In the genomic region with DNA sequence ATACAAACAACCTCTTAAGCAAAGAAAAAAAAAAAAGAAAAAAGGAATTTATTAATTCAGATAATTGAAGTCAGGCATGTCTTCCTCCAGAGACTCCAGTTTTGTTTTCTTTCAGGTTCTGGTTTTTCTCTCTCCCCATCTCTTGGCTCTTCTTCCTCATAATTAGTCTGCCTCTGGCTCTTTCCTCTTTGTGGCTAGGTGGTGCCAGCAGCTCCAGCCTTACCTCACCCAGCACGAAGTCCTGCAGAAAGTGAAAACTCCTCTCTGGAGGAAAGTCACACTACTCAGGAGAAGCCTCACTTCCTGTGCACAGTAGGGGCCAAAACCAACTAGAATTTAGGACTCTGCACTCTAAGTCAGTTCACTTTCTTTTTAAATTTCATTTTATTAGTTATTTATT, we compare ENCODE assay signal across 29 cellular contexts. TPM values are rescaled to one million over a fixed set of nuclear protein-coding genes. Genes with fewer than 3 reads are reported as not detected.
DNase-seq lines count a peak whose midpoint lies in the region; ATAC-seq and TF ChIP-seq lines count a peak whose summit lies in the region.
"Had no signal": no experiment of that assay in that cellular context is flagged by ENCODE, and none has a peak within 500 bp of the region (broad histone marks: within the 10 kb centered on the region; RNA-seq: fewer than 3 reads in every experiment).

No MANE protein-coding gene starts in this region.

- whole genome bisulfite sequencing in heart right ventricle, 2 donors, result 45 to 53% methylated on average over 1 of the region's 1 CpG
- WGBS in spleen, 5 donors, result 18 to 39% (median 27%) methylated on average over 1 of the region's 1 CpG

- H3K27me3 ChIP-seq in heart right ventricle (peaks cover 0 to 10% (median 0%) of the 10 kb centered on the region in 7 donors), spleen (replicated peaks in 1 of 7) (no peaks in the 10 kb centered on the region)
- H3K27me3 ChIP-seq: hepatocyte, MG63, neural progenitor cell, sigmoid colon had no signal

- H3K36me3 ChIP-seq in heart right ventricle (no peaks in the 10 kb centered on the region), spleen (no peaks in the 10 kb centered on the region)
- H3K36me3 ChIP-seq: MG63, neural progenitor cell, sigmoid colon had no signal

- no peak for DNase-seq in stimulated activated naive CD8-positive, alpha-beta T cell treated with anti-CD3 and anti-CD28 coated beads, Interleukin-15, Interleukin-2, amounts not matched to agents 100 U/mL and 50 U/mL, for 24 hours
- DNase-seq in NOMO-1 treated with dmso at 0.1 percent for 144 hours (lab: John Stamatoyannopoulos, UW; ENCODE audit: unreplicated experiment), result peak; percentile 49
- DNase-seq in activated naive CD8-positive, alpha-beta T cell treated with anti-CD3 and anti-CD28 coated beads, Interleukin-2, amount 50 U/mL, for 24 hours, result no peak
- no peak for DNase-seq in heart right ventricle
- DNase-seq in inferior parietal cortex (ENCODE audit: extremely low spot score), result no peak
- DNase-seq in spleen, result no peak
- no peak for DNase-seq in C1 segment of cervical spinal cord (lab: John Stamatoyannopoulos, UW)
- DNase-seq: ACHN; activated CD8-positive, alpha-beta T cell treated with anti-CD3 and anti-CD28 coated beads, Interleukin-2, amount 10 ng/mL, durations not matched to agents 7 days and 5 days; activated T-cell treated with anti-CD3 and anti-CD28 coated beads, Interleukin-2, amount 50 U/mL, for 4 hours; effector CD4-positive, alpha-beta T cell; erythroblast; foreskin fibroblast; immature natural killer cell; left ventricle myocardium superior; MG63; NCI-H187; NCI-H774; PC-9; posterior cingulate gyrus; SHP77 treated with DMSO at 0.1 percent for 48 hours; sigmoid colon; substantia nigra; T1000 had no signal

- H3K4me1 ChIP-seq in heart right ventricle (peaks cover 0 to 8% (median 0%) of the 10 kb centered on the region in 9 donors), spleen (peaks cover 0 to 8% (median 3%) of the 10 kb centered on the region in 6 donors)
- H3K4me1 ChIP-seq: neural progenitor cell, sigmoid colon had no signal

- no peak for ATAC-seq in stimulated activated naive CD8-positive, alpha-beta T cell treated with anti-CD3 and anti-CD28 coated beads, Interleukin-15, Interleukin-2, amounts not matched to agents 100 U/mL and 50 U/mL, for 24 hours
- ATAC-seq in activated naive CD8-positive, alpha-beta T cell treated with anti-CD3 and anti-CD28 coated beads, Interleukin-2, amount 50 U/mL, for 24 hours, result no peak
- ATAC-seq in heart right ventricle, result no peak
- ATAC-seq: activated CD8-positive, alpha-beta T cell treated with anti-CD3 and anti-CD28 coated beads, Interleukin-2, amount 10 ng/mL, durations not matched to agents 7 days and 5 days; activated T-cell treated with anti-CD3 and anti-CD28 coated beads, Interleukin-2, amount 50 U/mL, for 4 hours; left ventricle myocardium superior had no signal

- TF ChIP-seq CTCF in heart right ventricle (IDR thresholded peaks at IDR 0.05) (no peak), spleen (IDR thresholded peaks at IDR 0.05 in 8 of 11, conservative IDR thresholded peaks at IDR 0.05 in 3 of 11) (no peak)

- H3K9me3 ChIP-seq in heart right ventricle, result no peaks in the 10 kb centered on the region
- H3K9me3 ChIP-seq in spleen, result no peaks in the 10 kb centered on the region
- H3K9me3 ChIP-seq: MG63 had no signal

- TF ChIP-seq POLR2A in spleen (IDR thresholded peaks at IDR 0.05), result no peak

- H3K27ac ChIP-seq in heart right ventricle (no peak overlapping the region), spleen (no peak overlapping the region)
- H3K27ac ChIP-seq: C4-2B, hepatocyte, neural progenitor cell, PC-9, sigmoid colon had no signal

- H3K9me3 Mint-ChIP-seq in stimulated activated naive CD8-positive, alpha-beta T cell treated with anti-CD3 and anti-CD28 coated beads, Interleukin-15, Interleukin-2, amounts not matched to agents 100 ng/mL and 50 ng/mL, for 24 hours, result peaks cover 5% of the 10 kb centered on the region
- H3K9me3 Mint-ChIP-seq in activated naive CD8-positive, alpha-beta T cell treated with anti-CD3 and anti-CD28 coated beads, Interleukin-2, amount 50 U/mL, for 24 hours, result peaks cover 5% of the 10 kb centered on the region
- H3K9me3 Mint-ChIP-seq: activated naive CD4-positive, alpha-beta T cell treated with anti-CD3 and anti-CD28 coated beads, Interleukin-2, amount 50 U/mL, for 24 hours; activated T-cell treated with anti-CD3 and anti-CD28 coated beads, Interleukin-2, amount 50 U/mL, for 4 hours; immature natural killer cell; neural progenitor cell had no signal

- H3K36me3 Mint-ChIP-seq in stimulated activated naive CD8-positive, alpha-beta T cell treated with anti-CD3 and anti-CD28 coated beads, Interleukin-15, Interleukin-2, amounts not matched to agents 100 ng/mL and 50 ng/mL, for 24 hours (ENCODE audit: low read depth), result no peaks in the 10 kb centered on the region
- H3K36me3 Mint-ChIP-seq in activated naive CD8-positive, alpha-beta T cell treated with anti-CD3 and anti-CD28 coated beads, Interleukin-2, amount 50 U/mL, for 24 hours (ENCODE audit: low read depth), result peaks cover 1% of the 10 kb centered on the region
- H3K36me3 Mint-ChIP-seq: immature natural killer cell had no signal

- no peak overlapping the region for H3K4me3 Mint-ChIP-seq in stimulated activated naive CD8-positive, alpha-beta T cell treated with anti-CD3 and anti-CD28 coated beads, Interleukin-15, Interleukin-2, amounts not matched to agents 100 ng/mL and 50 ng/mL, for 24 hours
- no peak overlapping the region for H3K4me3 Mint-ChIP-seq in activated naive CD8-positive, alpha-beta T cell treated with anti-CD3 and anti-CD28 coated beads, Interleukin-2, amount 50 U/mL, for 24 hours
- H3K4me3 Mint-ChIP-seq: activated CD8-positive, alpha-beta T cell treated with anti-CD3 and anti-CD28 coated beads, Interleukin-2, amount 10 ng/mL, durations not matched to agents 7 days and 5 days; activated naive CD4-positive, alpha-beta T cell treated with anti-CD3 and anti-CD28 coated beads, Interleukin-2, amount 50 U/mL, for 24 hours; activated T-cell treated with anti-CD3 and anti-CD28 coated beads, Interleukin-2, amount 50 U/mL, for 4 hours; immature natural killer cell; neural progenitor cell had no signal

- peak overlapping the region; percentile 28 for H3K27ac Mint-ChIP-seq in stimulated activated naive CD8-positive, alpha-beta T cell treated with anti-CD3 and anti-CD28 coated beads, Interleukin-15, Interleukin-2, amounts not matched to agents 100 ng/mL and 50 ng/mL, for 24 hours
- H3K27ac Mint-ChIP-seq in activated naive CD8-positive, alpha-beta T cell treated with anti-CD3 and anti-CD28 coated beads, Interleukin-2, amount 50 U/mL, for 24 hours, result peak overlapping the region; percentile 14
- H3K27ac Mint-ChIP-seq: activated CD8-positive, alpha-beta T cell treated with anti-CD3 and anti-CD28 coated beads, Interleukin-2, amount 10 ng/mL, durations not matched to agents 7 days and 5 days; activated naive CD4-positive, alpha-beta T cell treated with anti-CD3 and anti-CD28 coated beads, Interleukin-2, amount 50 U/mL, for 24 hours; neural progenitor cell had no signal

- intact Hi-C loops in heart right ventricle (cut with DNase I), result no loop called here
- intact Hi-C loops in spleen (cut with DNase I; ENCODE audit: low total_unique reads), result no loop called here

- H3K4me3 ChIP-seq in heart right ventricle, result no peak overlapping the region
- H3K4me3 ChIP-seq in spleen, result no peak overlapping the region
- H3K4me3 ChIP-seq: hepatocyte, MG63, neural progenitor cell, PC-9, sigmoid colon had no signal

- peaks cover 24% of the 10 kb centered on the region for H3K4me1 Mint-ChIP-seq in stimulated activated naive CD8-positive, alpha-beta T cell treated with anti-CD3 and anti-CD28 coated beads, Interleukin-15, Interleukin-2, amounts not matched to agents 100 ng/mL and 50 ng/mL, for 24 hours (ENCODE audit: low read depth)
- peaks cover 28% of the 10 kb centered on the region for H3K4me1 Mint-ChIP-seq in activated naive CD8-positive, alpha-beta T cell treated with anti-CD3 and anti-CD28 coated beads, Interleukin-2, amount 50 U/mL, for 24 hours

- H3K27me3 Mint-ChIP-seq in stimulated activated naive CD8-positive, alpha-beta T cell treated with anti-CD3 and anti-CD28 coated beads, Interleukin-15, Interleukin-2, amounts not matched to agents 100 ng/mL and 50 ng/mL, for 24 hours, result no peaks in the 10 kb centered on the region
- no peaks in the 10 kb centered on the region for H3K27me3 Mint-ChIP-seq in activated naive CD8-positive, alpha-beta T cell treated with anti-CD3 and anti-CD28 coated beads, Interleukin-2, amount 50 U/mL, for 24 hours
- H3K27me3 Mint-ChIP-seq: activated naive CD4-positive, alpha-beta T cell treated with anti-CD3 and anti-CD28 coated beads, Interleukin-2, amount 50 U/mL, for 24 hours had no signal

RNA-seq across cellular contexts. Expression of gene NFAT5, which starts 10.3 kb away (rescaled TPM):
- 10 to 100 TPM; 14.6 to 23.7 (median 21.5) TPM for total RNA-seq in heart right ventricle
- polyA plus RNA-seq in heart right ventricle, result 1 to 10 TPM; 1.7 to 5.6 TPM
- 10 to 100 TPM; 50.5 to 96.8 (median 60.9) TPM for total RNA-seq in spleen
- 1 to 10 TPM in 2 of 3 donors, under 1 TPM in 1; 0.79 to 4.8 (median 1.0) TPM for polyA plus RNA-seq in spleen
